13 cellular contexts compared by ENCODE assay signal in genomic region chr21:45329261-45330074, GRCh38. TPM values are rescaled to one million over a fixed set of nuclear protein-coding genes. Genes with fewer than 3 reads are reported as not detected.
A peak's percentile ranks its signal among the peaks of the same experiment; 100 is the strongest.
DNase-seq lines count a peak whose midpoint lies in the region; ATAC-seq and TF ChIP-seq lines count a peak whose summit lies in the region.
"Had no signal": no experiment of that assay in that cellular context is flagged by ENCODE, and none has a peak within 500 bp of the region (broad histone marks: within the 10 kb centered on the region; RNA-seq: fewer than 3 reads in every experiment).

No MANE protein-coding gene starts in this region.

- H3K4me3 Mint-ChIP-seq in glutamatergic neuron (ENCODE audit: unreplicated experiment): no peak overlapping the region
- H3K4me3 Mint-ChIP-seq: activated CD4-positive, alpha-beta T cell treated with anti-CD3 and anti-CD28 coated beads for 36 hours; activated naive CD4-positive, alpha-beta T cell treated with anti-CD3 and anti-CD28 coated beads, Interleukin-2, amount 50 U/mL, for 24 hours had no signal

- H3K36me3 ChIP-seq in HUES64 (ENCODE audit: insufficient read depth, low read length) (no peaks in the 10 kb centered on the region), vagina (no peaks in the 10 kb centered on the region)

- H3K4me1 ChIP-seq in HUES64 (ENCODE audit: insufficient read depth, low read length) (peaks cover 25% of the 10 kb centered on the region), vagina (peaks cover 36% of the 10 kb centered on the region)

- H3K9me3 ChIP-seq in HUES64 (ENCODE audit: insufficient read depth, low read depth, low read length) (no peaks in the 10 kb centered on the region), vagina (no peaks in the 10 kb centered on the region)

- H3K4me3 ChIP-seq in HUES64 (ENCODE audit: low read length) (no peak overlapping the region), epithelial cell of proximal tubule (ENCODE audit: low read depth, low read length) (peak overlapping the region; percentile 46), vagina (no peak overlapping the region)

- H3K27me3 ChIP-seq in HUES64 (ENCODE audit: insufficient read depth, low read length) (no peaks in the 10 kb centered on the region), vagina (no peaks in the 10 kb centered on the region)

- TF ChIP-seq POLR2A in vagina (IDR thresholded peaks at IDR 0.05): no peak

- DNase-seq in A172 (ENCODE audit: low spot score) (peak; percentile 93), epithelial cell of proximal tubule (ENCODE audit: low read depth) (peak; percentile 64), mucosa of gallbladder (ENCODE audit: low spot score) (peak; percentile 91), vagina (ENCODE audit: extremely low spot score in 2 of 2) (no peak), glutamatergic neuron (no peak)
- no peak for DNase-seq in stimulated activated CD8-positive, alpha-beta memory T cell treated with anti-CD3 and anti-CD28 coated beads, Interleukin-4, amount 100 ng/mL, for 48 hours
- DNase-seq: activated CD4-positive, alpha-beta T cell treated with anti-CD3 and anti-CD28 coated beads for 36 hours; NCI-H1092; stimulated activated CD4-positive, alpha-beta T cell treated with anti-CD3 and anti-CD28 coated beads, Interleukin-12 subunit alpha, Interleukin-12 subunit beta, amount 100 ng/mL, for 4 hours; stimulated activated naive CD4-positive, alpha-beta T cell treated with Interleukin-2 at 50 U/mL for 16 hours had no signal

- TF ChIP-seq CTCF in epithelial cell of proximal tubule (conservative IDR thresholded peaks at IDR 0.05; ENCODE audit: low read depth, low read length): no peak
- TF ChIP-seq CTCF in vagina (IDR thresholded peaks at IDR 0.05): no peak
- TF ChIP-seq CTCF in glutamatergic neuron (IDR thresholded peaks at IDR 0.05; ENCODE audit: partially characterized antibody, unreplicated experiment): no peak

- no peak for ATAC-seq in GM21390 (IDR thresholded peaks at IDR 0.05; ENCODE audit: unreplicated experiment)
- ATAC-seq: activated CD4-positive, alpha-beta T cell treated with anti-CD3 and anti-CD28 coated beads for 36 hours had no signal

- intact Hi-C loops in vagina (cut with DNase I): no loop called here

- H3K9me3 Mint-ChIP-seq in glutamatergic neuron (ENCODE audit: unreplicated experiment): peaks cover 4% of the 10 kb centered on the region
- H3K9me3 Mint-ChIP-seq: activated naive CD4-positive, alpha-beta T cell treated with anti-CD3 and anti-CD28 coated beads, Interleukin-2, amount 50 U/mL, for 24 hours had no signal

- no peak overlapping the region for H3K9ac ChIP-seq in HUES64 (ENCODE audit: low read depth, low read length)

- H3K27ac Mint-ChIP-seq in glutamatergic neuron (ENCODE audit: unreplicated experiment): no peak overlapping the region
- H3K27ac Mint-ChIP-seq: activated CD4-positive, alpha-beta T cell treated with anti-CD3 and anti-CD28 coated beads for 36 hours; activated naive CD4-positive, alpha-beta T cell treated with anti-CD3 and anti-CD28 coated beads, Interleukin-2, amount 50 U/mL, for 24 hours had no signal

- H3K36me3 Mint-ChIP-seq in glutamatergic neuron (ENCODE audit: unreplicated experiment): no peaks in the 10 kb centered on the region
- H3K36me3 Mint-ChIP-seq: activated naive CD4-positive, alpha-beta T cell treated with anti-CD3 and anti-CD28 coated beads, Interleukin-2, amount 50 U/mL, for 24 hours had no signal

- peak overlapping the region; percentile 20; the same call in 1 of the 2 replicates for H3K27ac ChIP-seq in HUES64 (ENCODE audit: low read depth, low read length)
- no peak overlapping the region for H3K27ac ChIP-seq in vagina

- H3K4me1 Mint-ChIP-seq in glutamatergic neuron (ENCODE audit: low read depth, unreplicated experiment): peaks cover 18% of the 10 kb centered on the region
- H3K4me1 Mint-ChIP-seq: activated CD4-positive, alpha-beta T cell treated with anti-CD3 and anti-CD28 coated beads for 36 hours had no signal

- 71% methylated on average over 30 of the region's 30 CpGs for WGBS in HUES64

- peaks cover 6% of the 10 kb centered on the region for H3K27me3 Mint-ChIP-seq in glutamatergic neuron (ENCODE audit: unreplicated experiment)
- H3K27me3 Mint-ChIP-seq: activated CD4-positive, alpha-beta T cell treated with anti-CD3 and anti-CD28 coated beads for 36 hours; activated naive CD4-positive, alpha-beta T cell treated with anti-CD3 and anti-CD28 coated beads, Interleukin-2, amount 50 U/mL, for 24 hours had no signal

RNA-seq across cellular contexts. Expression of gene POFUT2, which starts 41.8 kb away (rescaled TPM):
- 31.0 and 31.9 TPM in 2 replicates for total RNA-seq in A172 (2014; rRNA removed; shearing (Covaris generic))
- polyA plus RNA-seq in HUES64 (2013, experiment 1 of 2): 19.7 TPM
- 25.7 TPM for polyA plus RNA-seq in HUES64 (2013, experiment 2 of 2)
- total RNA-seq in epithelial cell of proximal tubule (10.4 and 12.4 TPM in 2 replicates), mucosa of gallbladder (42.7 TPM), vagina (38.3 TPM), glutamatergic neuron (ENCODE audit: unreplicated experiment) (31.9 TPM)

Comparison
In these comparisons a context has a peak if more than half of its experiments do, and no peak if none do; other contexts are left out.
1. DNase-seq: peak in A172 (single experiment), epithelial cell of proximal tubule (single experiment) and mucosa of gallbladder (single experiment); none in vagina (0 of 2), glutamatergic neuron (single experiment) and stimulated activated CD8-positive, alpha-beta memory T cell treated with anti-CD3 and anti-CD28 coated beads, Interleukin-4, amount 100 ng/mL, for 48 hours (single experiment).